Comparison of ENCODE assay signal across 20 cellular contexts in genomic region chr7:97998146-97998545, GRCh38. TPM values are rescaled to one million over a fixed set of nuclear protein-coding genes. Genes with fewer than 3 reads are reported as not detected.
"Had no signal": no experiment of that assay in that cellular context is flagged by ENCODE, and none has a peak within 500 bp of the region (broad histone marks: within the 10 kb centered on the region; RNA-seq: fewer than 3 reads in every experiment).

No MANE protein-coding gene starts in this region.

RNA-seq across cellular contexts. Expression of gene OCM2, which starts 8.2 kb away (rescaled TPM):
- total RNA-seq: activated naive CD4-positive, alpha-beta T cell treated with anti-CD3 and anti-CD28 coated beads for 36 hours; activated naive CD4-positive, alpha-beta T cell treated with anti-CD3 and anti-CD28 coated beads, Interleukin-2, amount 50 U/mL, for 72 hours; activated naive CD8-positive, alpha-beta T cell treated with anti-CD3 and anti-CD28 coated beads for 36 hours; activated naive CD8-positive, alpha-beta T cell treated with anti-CD3 and anti-CD28 coated beads, Interleukin-2, amount 10 ng/mL, durations not matched to agents 7 days and 5 days; activated T-cell treated with anti-CD3 and anti-CD28 coated beads, Interleukin-2, amount 50 U/mL, for 4 hours; activated T-cell treated with anti-CD3 and anti-CD28 coated beads, Interleukin-2, amount 50 U/mL, for 72 hours; activated T-helper 1 cell treated with anti-CD3 and anti-CD28 coated beads, Interleukin-12 subunit alpha, Interleukin-12 subunit beta, Interleukin-2, Interleukin-4 antibody, amounts not matched to agents 30 ng/mL and 10 ng/mL and 1 ng/mL, durations not matched to agents 14 hours and 24 hours and 36 hours; activated T-helper 17 cell treated with anti-CD3 and anti-CD28 coated beads, Interleukin-2, amount 50 U/mL, for 72 hours; activated T-helper 2 cell treated with anti-CD3 and anti-CD28 coated beads, Interferon-gamma antibody, Interleukin-2, Interleukin-4, amounts not matched to agents 10 μg/mL and 5 μg/mL and 100 μg/mL, durations not matched to agents 14 hours and 24 hours and 36 hours; adrenal gland; aorta; ascending aorta; astrocyte; body of pancreas; breast epithelium; bronchial epithelial cell; cardiac muscle cell; cardiac septum; cerebellum had no signal
- polyA plus RNA-seq: adipose tissue, adrenal gland, aorta, cardiac muscle cell had no signal
